In genomic region chr12:95439578-95440230, GRCh38 we compare ENCODE assay signal across 18 cellular contexts.
"Had no signal": no experiment of that assay in that cellular context is flagged by ENCODE, and none has a peak within 500 bp of the region (broad histone marks: within the 10 kb centered on the region; RNA-seq: fewer than 3 reads in every experiment).

No MANE protein-coding gene starts in this region.

- FAIRE-seq: frontal cortex had no signal

- ATAC-seq: activated CD8-positive, alpha-beta T cell treated with anti-CD3 and anti-CD28 coated beads, Interleukin-2, amount 10 ng/mL, durations not matched to agents 7 days and 5 days; naive thymus-derived CD4-positive, alpha-beta T cell; upper lobe of right lung; WTC11 had no signal

- H2AFZ ChIP-seq: parathyroid adenoma had no signal

- H3K4me3 ChIP-seq: adrenal gland, lung, thoracic aorta, upper lobe of right lung had no signal

- H3K27ac ChIP-seq: adrenal gland, epithelial cell of prostate, parathyroid adenoma, thoracic aorta, upper lobe of right lung had no signal

- DNase-seq: activated CD4-positive, alpha-beta T cell treated with anti-CD3 and anti-CD28 coated beads, Interleukin-2, amount 10 ng/mL, durations not matched to agents 24 days and 14 days; activated CD8-positive, alpha-beta memory T cell treated with anti-CD3 and anti-CD28 coated beads, Interleukin-2, amount 50 U/mL, for 4 hours; activated CD8-positive, alpha-beta T cell treated with anti-CD3 and anti-CD28 coated beads, Interleukin-2, amount 10 ng/mL, durations not matched to agents 7 days and 5 days; activated effector memory CD4-positive, alpha-beta T cell treated with anti-CD3 and anti-CD28 coated beads, Interleukin-2, amount 50 U/mL, for 16 hours; activated T-cell treated with anti-CD3 and anti-CD28 coated beads, Interleukin-2, amount 50 U/mL, for 48 hours; adrenal gland; islet precursor cell; naive thymus-derived CD4-positive, alpha-beta T cell; stimulated activated CD4-positive, alpha-beta T cell treated with anti-CD3 and anti-CD28 coated beads, Interleukin-1b, Interleukin-23, amount 100 ng/mL, for 48 hours; T1000; upper lobe of right lung had no signal

- H3K4me1 Mint-ChIP-seq: activated CD4-positive, alpha-beta T cell treated with anti-CD3 and anti-CD28 coated beads, Interleukin-2, amount 10 ng/mL, durations not matched to agents 24 days and 14 days; activated naive CD4-positive, alpha-beta T cell treated with anti-CD3 and anti-CD28 coated beads, Interleukin-2, amount 50 U/mL, for 24 hours; naive thymus-derived CD4-positive, alpha-beta T cell had no signal

- H3K27me3 ChIP-seq: adrenal gland, upper lobe of right lung had no signal

- H3K9me3 ChIP-seq: adrenal gland, thoracic aorta, upper lobe of right lung had no signal

- H3K4me3 Mint-ChIP-seq: activated CD4-positive, alpha-beta T cell treated with anti-CD3 and anti-CD28 coated beads, Interleukin-2, amount 10 ng/mL, durations not matched to agents 24 days and 14 days; activated CD8-positive, alpha-beta T cell treated with anti-CD3 and anti-CD28 coated beads, Interleukin-2, amount 10 ng/mL, durations not matched to agents 7 days and 5 days; activated naive CD4-positive, alpha-beta T cell treated with anti-CD3 and anti-CD28 coated beads, Interleukin-2, amount 50 U/mL, for 24 hours; naive thymus-derived CD4-positive, alpha-beta T cell; WTC11 had no signal

- H3K36me3 ChIP-seq: adrenal gland, thoracic aorta, upper lobe of right lung had no signal

- H3K9me3 Mint-ChIP-seq: activated CD4-positive, alpha-beta T cell treated with anti-CD3 and anti-CD28 coated beads, Interleukin-2, amount 10 ng/mL, durations not matched to agents 24 days and 14 days; activated naive CD4-positive, alpha-beta T cell treated with anti-CD3 and anti-CD28 coated beads, Interleukin-2, amount 50 U/mL, for 24 hours; naive thymus-derived CD4-positive, alpha-beta T cell; WTC11 had no signal

- H3K79me2 ChIP-seq: parathyroid adenoma had no signal

- H3K9ac ChIP-seq: parathyroid adenoma had no signal

- H3K4me1 ChIP-seq: adrenal gland, parathyroid adenoma, upper lobe of right lung had no signal

- H3K27ac Mint-ChIP-seq: activated CD4-positive, alpha-beta T cell treated with anti-CD3 and anti-CD28 coated beads, Interleukin-2, amount 10 ng/mL, durations not matched to agents 24 days and 14 days; activated CD8-positive, alpha-beta T cell treated with anti-CD3 and anti-CD28 coated beads, Interleukin-2, amount 10 ng/mL, durations not matched to agents 7 days and 5 days; activated naive CD4-positive, alpha-beta T cell treated with anti-CD3 and anti-CD28 coated beads, Interleukin-2, amount 50 U/mL, for 24 hours; naive thymus-derived CD4-positive, alpha-beta T cell; WTC11 had no signal

- H3K27me3 Mint-ChIP-seq: activated naive CD4-positive, alpha-beta T cell treated with anti-CD3 and anti-CD28 coated beads, Interleukin-2, amount 50 U/mL, for 24 hours had no signal

- H3K36me3 Mint-ChIP-seq: activated naive CD4-positive, alpha-beta T cell treated with anti-CD3 and anti-CD28 coated beads, Interleukin-2, amount 50 U/mL, for 24 hours; naive thymus-derived CD4-positive, alpha-beta T cell; WTC11 had no signal
